In the genomic region with DNA sequence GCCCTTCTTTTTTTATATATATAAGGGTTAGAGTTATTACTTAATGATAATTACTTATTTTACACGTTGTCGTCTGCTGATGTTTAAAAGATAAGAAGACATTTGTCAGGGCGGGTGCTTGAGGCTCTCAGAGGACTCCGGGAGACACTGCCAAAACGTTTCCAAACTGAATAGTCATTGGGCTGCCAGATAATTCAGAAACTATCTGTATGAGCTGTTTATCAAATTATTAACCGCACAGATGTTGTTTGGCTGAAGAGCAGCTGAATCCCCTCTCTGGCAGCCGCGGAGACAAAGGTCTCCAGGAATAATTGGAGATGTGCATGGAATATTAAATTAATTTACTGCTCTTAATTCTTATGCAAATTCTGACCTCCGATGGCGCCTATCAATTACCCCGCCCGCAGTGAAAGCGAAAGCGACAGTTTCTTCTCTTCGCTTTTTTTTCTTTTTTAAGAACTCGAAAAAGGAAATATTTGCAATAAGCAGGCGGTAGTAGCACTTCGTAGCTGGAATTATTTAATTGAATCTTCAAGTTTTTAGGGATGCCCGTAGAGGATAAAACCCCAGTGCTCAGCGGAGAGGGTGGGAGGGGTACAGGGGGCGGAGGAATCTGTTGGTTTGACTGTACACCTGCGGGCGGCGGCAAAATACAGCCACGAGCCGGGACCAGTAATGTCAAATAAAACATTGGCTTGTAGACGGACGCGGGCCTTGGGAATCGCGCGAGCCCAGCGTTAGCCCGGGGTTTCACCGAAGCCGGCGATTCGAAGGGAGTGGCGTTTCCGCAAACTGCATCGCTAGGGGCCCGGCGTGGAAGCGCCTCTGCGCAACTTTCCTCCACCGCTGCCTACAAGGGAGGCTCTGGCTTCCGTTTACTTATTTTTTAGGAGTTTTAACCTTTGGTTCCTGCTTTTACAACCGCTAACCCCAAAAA, we compare ENCODE assay signal across 1 cellular context.
TF ChIP-seq lines count a peak whose summit lies in the region.

No MANE protein-coding gene starts in this region.

TF ChIP-seq in H1, 55 proteins besides CTCF, POLR2A, EP300 and RAD21 (continued from another document):
- TF ChIP-seq SRF (IDR thresholded peaks at IDR 0.05; ENCODE audit: low read depth, low read length) (no peak), RNF2 (IDR thresholded peaks at IDR 0.05; ENCODE audit: borderline replicate concordance, low read depth, low read length, missing control alignments, poor library complexity, severe bottlenecking) (peak; percentile 4), TEAD4 (IDR thresholded peaks at IDR 0.05; ENCODE audit: low read depth, low read length) (no peak), CEBPB (IDR thresholded peaks at IDR 0.05; ENCODE audit: low read depth, low read length) (no peak), CBX5 (IDR thresholded peaks at IDR 0.05; ENCODE audit: low read depth, low read length) (no peak), CHD1 (IDR thresholded peaks at IDR 0.05; ENCODE audit: low read depth, low read length) (no peak), CHD2 (IDR thresholded peaks at IDR 0.05; ENCODE audit: low read length) (peak; percentile 59; the same call in 1 of the 2 replicates), CBX8 (IDR thresholded peaks at IDR 0.05; ENCODE audit: borderline replicate concordance, low read depth, low read length) (no peak), TBP (IDR thresholded peaks at IDR 0.05; ENCODE audit: low read depth, low read length) (no peak), SIX5 (IDR thresholded peaks at IDR 0.05; ENCODE audit: low read depth, low read length) (no peak), HDAC6 (IDR thresholded peaks at IDR 0.05; ENCODE audit: low read depth, low read length) (no peak), EZH2 (IDR thresholded peaks at IDR 0.05; ENCODE audit: low read depth, low read length, severe bottlenecking) (peak; percentile 26), ASH2L (IDR thresholded peaks at IDR 0.05; ENCODE audit: low read length) (no peak), USF2 (IDR thresholded peaks at IDR 0.05; ENCODE audit: low read length) (no peak), TCF12 (IDR thresholded peaks at IDR 0.05; ENCODE audit: low read depth, low read length) (no peak), E2F6 (IDR thresholded peaks at IDR 0.05) (no peak)
- TF ChIP-seq, protein P1, sequence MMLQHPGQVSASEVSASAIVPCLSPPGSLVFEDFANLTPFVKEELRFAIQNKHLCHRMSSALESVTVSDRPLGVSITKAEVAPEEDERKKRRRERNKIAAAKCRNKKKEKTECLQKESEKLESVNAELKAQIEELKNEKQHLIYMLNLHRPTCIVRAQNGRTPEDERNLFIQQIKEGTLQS (IDR thresholded peaks at IDR 0.05; ENCODE audit: insufficient read depth, low read depth, low read length): no peak
